Comparison of ENCODE assay signal across 9 cellular contexts in the genomic region with DNA sequence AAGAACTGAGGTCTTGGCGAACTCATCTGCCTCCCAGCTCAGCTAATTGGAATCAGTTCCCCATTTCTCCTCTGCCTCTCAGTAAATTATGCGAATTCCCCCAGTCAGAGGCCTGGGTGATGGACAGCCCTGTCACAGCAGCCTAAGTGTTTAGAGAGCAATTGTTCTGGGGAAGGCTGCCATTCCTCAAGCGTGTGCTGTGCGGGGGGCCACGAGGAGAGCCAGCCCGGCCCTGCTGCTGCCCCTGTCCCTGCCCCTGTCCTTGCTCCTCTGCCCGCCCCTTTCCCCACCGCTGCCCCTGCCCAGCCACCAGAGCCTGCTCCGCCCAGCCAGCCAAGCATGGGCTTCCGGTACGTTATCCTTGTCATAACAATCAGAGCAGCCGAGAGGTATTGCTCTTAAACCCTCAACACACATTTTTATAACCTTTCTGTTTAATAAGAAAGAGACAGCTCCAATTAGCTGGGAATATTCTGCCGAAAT. TPM values are rescaled to one million over a fixed set of nuclear protein-coding genes. Genes with fewer than 3 reads are reported as not detected.
A peak's percentile ranks its signal among the peaks of the same experiment; 100 is the strongest.
DNase-seq lines count a peak whose midpoint lies in the region; ATAC-seq and TF ChIP-seq lines count a peak whose summit lies in the region.
"Had no signal": no experiment of that assay in that cellular context is flagged by ENCODE, and none has a peak within 500 bp of the region (broad histone marks: within the 10 kb centered on the region; RNA-seq: fewer than 3 reads in every experiment).

No MANE protein-coding gene starts in this region.

- peak overlapping the region; percentile 59 for H4K8ac ChIP-seq in mesenchymal stem cell (ENCODE audit: low read length)

- DNase-seq in activated naive CD4-positive, alpha-beta T cell treated with anti-CD3 and anti-CD28 coated beads for 36 hours, result peak; percentile 21
- DNase-seq in activated naive CD4-positive, alpha-beta T cell (lab: John Stamatoyannopoulos, UW), result no peak
- DNase-seq in chondrocyte (ENCODE audit: low spot score) (no peak), mesenchymal stem cell (peak; percentile 36), aorta (peak; percentile 71 to 84), epidermal melanocyte (ENCODE audit: insufficient read length, low spot score) (no peak)

- no peak overlapping the region for H3K23ac ChIP-seq in mesenchymal stem cell (ENCODE audit: low read length in 2 of 2)

- no peak overlapping the region for H3K4me3 ChIP-seq in mesenchymal stem cell (ENCODE audit: insufficient read depth in 1 of 2, low read depth in 1 of 2, low read length in 2 of 2)
- no peak overlapping the region for H3K4me3 ChIP-seq in aorta (ENCODE audit: low read length in 2 of 2)

- H2AFZ ChIP-seq in mesenchymal stem cell (ENCODE audit: low read depth, low read length), result peak overlapping the region; percentile 8

- H3K27me3 Mint-ChIP-seq in activated naive CD4-positive, alpha-beta T cell treated with anti-CD3 and anti-CD28 coated beads for 36 hours (ENCODE audit: low read depth), result no peaks in the 10 kb centered on the region
- peaks cover 16% of the 10 kb centered on the region for H3K27me3 Mint-ChIP-seq in chondrocyte (ENCODE audit: low read depth)
- H3K27me3 Mint-ChIP-seq: activated T-helper 17 cell treated with anti-CD3 and anti-CD28 coated beads, Interleukin-2, amount 50 U/mL, for 72 hours had no signal

- no peak overlapping the region for H3K27ac Mint-ChIP-seq in activated naive CD4-positive, alpha-beta T cell treated with anti-CD3 and anti-CD28 coated beads for 36 hours
- H3K27ac Mint-ChIP-seq in chondrocyte (ENCODE audit: unreplicated experiment), result peak overlapping the region; percentile 49

- WGBS in mesenchymal stem cell, result 6% methylated on average over 11 of the region's 13 CpGs
- WGBS in aorta, 2 donors, result 2 to 5% methylated on average over 13 of the region's 13 CpGs

- peak overlapping the region; percentile 38 for H3K4me2 ChIP-seq in mesenchymal stem cell (ENCODE audit: low read length, poor library complexity, severe bottlenecking)

- no peak overlapping the region for H2BK120ac ChIP-seq in mesenchymal stem cell (ENCODE audit: low read depth, low read length)

- H2BK5ac ChIP-seq in mesenchymal stem cell (ENCODE audit: low read depth, low read length, poor library complexity, severe bottlenecking), result no peak overlapping the region

- H3K36me3 Mint-ChIP-seq in activated naive CD4-positive, alpha-beta T cell treated with anti-CD3 and anti-CD28 coated beads for 36 hours (ENCODE audit: low read depth), result no peaks in the 10 kb centered on the region
- H3K36me3 Mint-ChIP-seq in chondrocyte (ENCODE audit: low read depth), result no peaks in the 10 kb centered on the region

- no peak overlapping the region for H2BK15ac ChIP-seq in mesenchymal stem cell (ENCODE audit: low read depth, poor library complexity, severe bottlenecking)

- ATAC-seq in aorta (ENCODE audit: low FRiP score) (peak; percentile 52), HG03196 (IDR thresholded peaks at IDR 0.05; ENCODE audit: unreplicated experiment) (no peak), HG03095 (IDR thresholded peaks at IDR 0.05; ENCODE audit: unreplicated experiment) (no peak)
- ATAC-seq: activated T-helper 17 cell treated with anti-CD3 and anti-CD28 coated beads, Interleukin-2, amount 50 U/mL, for 72 hours had no signal

- TF ChIP-seq CTCF in chondrocyte (IDR thresholded peaks at IDR 0.05), result no peak

- no peaks in the 10 kb centered on the region for H3K9me3 ChIP-seq in mesenchymal stem cell (ENCODE audit: control insufficient read depth, low read length)
- H3K9me3 ChIP-seq in aorta (ENCODE audit: control insufficient read depth, low read length), result no peaks in the 10 kb centered on the region

- H3K4me3 Mint-ChIP-seq in activated naive CD4-positive, alpha-beta T cell treated with anti-CD3 and anti-CD28 coated beads for 36 hours, result no peak overlapping the region
- H3K4me3 Mint-ChIP-seq in chondrocyte (ENCODE audit: unreplicated experiment), result peak overlapping the region; percentile 36
- H3K4me3 Mint-ChIP-seq: activated T-helper 17 cell treated with anti-CD3 and anti-CD28 coated beads, Interleukin-2, amount 50 U/mL, for 72 hours had no signal

- H3K36me3 ChIP-seq in mesenchymal stem cell (ENCODE audit: control insufficient read depth in 1 of 2, insufficient read depth in 2 of 2, low read depth in 1 of 2, low read length in 2 of 2) (no peaks in the 10 kb centered on the region), aorta (ENCODE audit: control insufficient read depth in 1 of 2, insufficient read depth in 2 of 2, low read length in 1 of 2) (no peaks in the 10 kb centered on the region)

- no peak overlapping the region for H3K9ac ChIP-seq in mesenchymal stem cell (ENCODE audit: low read length)

- no peak overlapping the region for H2AK5ac ChIP-seq in mesenchymal stem cell (ENCODE audit: low read length, severe bottlenecking)

- H3K79me1 ChIP-seq in mesenchymal stem cell (replicated peaks; ENCODE audit: low read length, poor library complexity, severe bottlenecking), result no peaks in the 10 kb centered on the region

- peaks cover 12% of the 10 kb centered on the region for H3K4me1 ChIP-seq in mesenchymal stem cell (ENCODE audit: control insufficient read depth, insufficient read depth, low read depth, low read length)
- no peaks in the 10 kb centered on the region for H3K4me1 ChIP-seq in aorta (ENCODE audit: control insufficient read depth in 1 of 2, insufficient read depth in 2 of 2, low read length in 2 of 2)

- peak overlapping the region in 1 of 2 experiments; percentile 31 for H3K18ac ChIP-seq in mesenchymal stem cell (ENCODE audit: low read depth in 1 of 2, low read length in 2 of 2)

- peaks cover 7% of the 10 kb centered on the region for H3K4me1 Mint-ChIP-seq in activated naive CD4-positive, alpha-beta T cell treated with anti-CD3 and anti-CD28 coated beads for 36 hours (ENCODE audit: low read depth)
- peaks cover 15% of the 10 kb centered on the region for H3K4me1 Mint-ChIP-seq in chondrocyte (ENCODE audit: low read depth)

- H2BK12ac ChIP-seq in mesenchymal stem cell (ENCODE audit: low read length in 2 of 2), result no peak overlapping the region

- no peak overlapping the region for H4K91ac ChIP-seq in mesenchymal stem cell (ENCODE audit: low read length)

- no peak overlapping the region for H3K14ac ChIP-seq in mesenchymal stem cell (ENCODE audit: low read length in 2 of 2)

- H3K27me3 ChIP-seq in mesenchymal stem cell (ENCODE audit: control insufficient read depth in 1 of 2, insufficient read depth in 1 of 2, low read length in 2 of 2) (peaks cover 64 to 88% of the 10 kb centered on the region in 2 experiments), aorta (ENCODE audit: control insufficient read depth in 1 of 2, insufficient read depth in 2 of 2, low read length in 1 of 2) (no peaks in the 10 kb centered on the region)

- no peak overlapping the region for H3K4ac ChIP-seq in mesenchymal stem cell (ENCODE audit: low read depth in 1 of 2, low read length in 2 of 2)

- H3K27ac ChIP-seq in mesenchymal stem cell (ENCODE audit: low read length, poor library complexity, severe bottlenecking) (no peak overlapping the region), aorta (ENCODE audit: low read depth in 1 of 2, low read length in 2 of 2) (no peak overlapping the region)

- no peaks in the 10 kb centered on the region for H3K9me3 Mint-ChIP-seq in activated naive CD4-positive, alpha-beta T cell treated with anti-CD3 and anti-CD28 coated beads for 36 hours
- no peaks in the 10 kb centered on the region for H3K9me3 Mint-ChIP-seq in chondrocyte (ENCODE audit: low read depth)
- H3K9me3 Mint-ChIP-seq: activated T-helper 17 cell treated with anti-CD3 and anti-CD28 coated beads, Interleukin-2, amount 50 U/mL, for 72 hours had no signal

- CTCF ChIA-PET in activated naive CD4-positive, alpha-beta T cell treated with anti-CD3 and anti-CD28 coated beads for 36 hours (lab: Charles Lee), result interaction anchor here (1.1 to 1.8 kb wide), 4 partner anchors 11 to 100 kb away, joined by 3 to 6 read pairs (median 4); partner anchors contain the start of gene CACNA2D2

- intact Hi-C loops in activated naive CD4-positive, alpha-beta T cell treated with anti-CD3 and anti-CD28 coated beads for 36 hours (cut with micrococcal nuclease), result no loop called here
- intact Hi-C loops in aorta (cut with DNase I), result loop anchor here in 1 of 2 donors (5.0 kb wide), 2 partner anchors 97 to 148 kb away; partner anchors contain the start of gene CISH

RNA-seq across cellular contexts. Expression of gene CACNA2D2, which starts 12.2 kb away (rescaled TPM):
- under 1 TPM; 0.89 to 0.95 TPM for total RNA-seq in activated naive CD4-positive, alpha-beta T cell treated with anti-CD3 and anti-CD28 coated beads for 36 hours
- total RNA-seq in chondrocyte (0.34 to 0.46 TPM (median 0.40 TPM) in 3 replicates), aorta (1 to 10 TPM; 2.7 to 3.2 TPM)
- 0.07 TPM for polyA plus RNA-seq in mesenchymal stem cell (2013, experiment 1 of 2)
- 0.10 TPM for polyA plus RNA-seq in mesenchymal stem cell (2013, experiment 2 of 2)
- 1 to 10 TPM in 1 of 2 donors, under 1 TPM in 1; 0.75 to 1.7 TPM for polyA plus RNA-seq in aorta

RNA-seq across cellular contexts. Expression of gene C3orf18, which starts 51.9 kb away (rescaled TPM):
- total RNA-seq in activated naive CD4-positive, alpha-beta T cell treated with anti-CD3 and anti-CD28 coated beads for 36 hours, result 1 to 10 TPM; 3.1 to 3.8 TPM
- total RNA-seq in chondrocyte (3.2 to 5.8 TPM (median 4.4 TPM) in 3 replicates), aorta (10 to 100 TPM in 1 of 2 donors, 1 to 10 TPM in 1; 8.8 to 15.9 TPM)
- polyA plus RNA-seq in mesenchymal stem cell (2013, experiment 1 of 2), result 5.1 TPM
- polyA plus RNA-seq in mesenchymal stem cell (2013, experiment 2 of 2), result 5.3 TPM
- 10 to 100 TPM; 16.4 to 18.0 TPM for polyA plus RNA-seq in aorta

RNA-seq across cellular contexts. Expression of gene HEMK1, which starts 53.7 kb away (rescaled TPM):
- total RNA-seq in activated naive CD4-positive, alpha-beta T cell treated with anti-CD3 and anti-CD28 coated beads for 36 hours, result 10 to 100 TPM; 27.0 to 30.4 TPM
- total RNA-seq in chondrocyte, result 15.1 to 20.1 TPM (median 15.2 TPM) in 3 replicates
- polyA plus RNA-seq in mesenchymal stem cell (2013, experiment 1 of 2), result 13.9 TPM
- 15.8 TPM for polyA plus RNA-seq in mesenchymal stem cell (2013, experiment 2 of 2)
- 10 to 100 TPM; 12.0 to 21.3 TPM for total RNA-seq in aorta
- polyA plus RNA-seq in aorta, result 10 to 100 TPM; 11.0 to 18.3 TPM

Comparison
In these comparisons a context has a peak if more than half of its experiments do, and no peak if none do; other contexts are left out.
1. DNase-seq: peak in activated naive CD4-positive, alpha-beta T cell treated with anti-CD3 and anti-CD28 coated beads for 36 hours (single experiment), mesenchymal stem cell (single experiment) and aorta (2 of 2); none in activated naive CD4-positive, alpha-beta T cell (0 of 4), chondrocyte (single experiment) and epidermal melanocyte (single experiment).